In the genomic region with DNA sequence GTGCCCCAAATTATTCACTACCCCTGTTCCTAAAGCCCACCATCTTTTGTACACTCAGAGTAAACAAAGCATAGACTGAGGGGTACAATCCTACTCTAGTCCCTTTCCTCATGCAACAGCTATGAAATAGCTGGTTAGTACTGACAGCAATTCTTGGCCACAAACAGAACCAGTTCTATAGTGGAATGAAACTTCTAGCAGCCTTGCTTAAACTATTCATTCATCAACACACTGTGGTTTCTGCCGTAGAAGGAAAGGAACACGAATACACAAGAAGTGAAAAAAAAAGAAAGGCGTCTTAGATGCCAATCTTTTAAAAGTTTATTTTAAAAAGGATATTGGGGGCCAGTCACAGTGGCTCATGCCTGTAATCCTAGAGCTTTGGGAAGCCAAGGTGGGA, we compare ENCODE assay signal across 8 cellular contexts.
"Had no signal": no experiment of that assay in that cellular context is flagged by ENCODE, and none has a peak within 500 bp of the region (broad histone marks: within the 10 kb centered on the region; RNA-seq: fewer than 3 reads in every experiment).

No MANE protein-coding gene starts in this region.

- H3K27ac Mint-ChIP-seq: GM23338, H9 had no signal

- H3K9me3 Mint-ChIP-seq: GM23338, H9 had no signal

- H3K4me3 ChIP-seq: GM23338, K562 had no signal

- H3K4me2 ChIP-seq: GM23338 had no signal

- FAIRE-seq: H1, H54, HTR-8/SVneo, K562 had no signal

- DNase-seq: H9, HCEC 1CT, IMR-90 had no signal

- H3K4me3 Mint-ChIP-seq: GM23338, H9 had no signal

- ATAC-seq: GM23338, K562 had no signal

- H2AFZ ChIP-seq: GM23338 had no signal

- H3K4me1 Mint-ChIP-seq: GM23338, H9 had no signal
